1 cellular context compared by ENCODE assay signal in the genomic region with DNA sequence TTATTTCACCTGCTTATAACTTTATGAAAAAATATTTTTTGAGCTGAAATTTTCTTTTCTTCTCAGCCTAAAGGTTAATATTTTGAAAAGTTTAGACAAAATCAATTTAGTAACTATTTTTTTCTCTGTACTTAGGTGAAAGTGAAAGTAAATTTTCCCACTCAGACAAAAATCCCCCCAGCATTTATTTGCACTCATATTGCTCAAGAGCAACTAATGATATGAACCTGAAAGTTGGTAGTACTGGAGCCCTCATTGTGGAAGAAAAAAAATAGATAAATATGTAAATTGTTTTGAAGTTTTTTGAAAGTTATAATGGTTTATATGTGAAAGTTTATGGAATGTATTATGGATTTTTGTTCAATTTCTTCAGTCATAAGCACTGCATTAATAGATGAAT.
TF ChIP-seq lines count a peak whose summit lies in the region.

No MANE protein-coding gene starts in this region.

TF ChIP-seq in SK-N-SH, 30 proteins besides CTCF, POLR2A, EP300 and RAD21 (continued from another document):
- TF ChIP-seq, protein P1, sequence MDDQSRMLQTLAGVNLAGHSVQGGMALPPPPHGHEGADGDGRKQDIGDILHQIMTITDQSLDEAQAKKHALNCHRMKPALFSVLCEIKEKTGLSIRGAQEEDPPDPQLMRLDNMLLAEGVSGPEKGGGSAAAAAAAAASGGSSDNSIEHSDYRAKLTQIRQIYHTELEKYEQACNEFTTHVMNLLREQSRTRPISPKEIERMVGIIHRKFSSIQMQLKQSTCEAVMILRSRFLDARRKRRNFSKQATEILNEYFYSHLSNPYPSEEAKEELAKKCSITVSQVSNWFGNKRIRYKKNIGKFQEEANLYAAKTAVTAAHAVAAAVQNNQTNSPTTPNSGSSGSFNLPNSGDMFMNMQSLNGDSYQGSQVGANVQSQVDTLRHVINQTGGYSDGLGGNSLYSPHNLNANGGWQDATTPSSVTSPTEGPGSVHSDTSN (IDR thresholded peaks at IDR 0.05), result no peak
- no peak for TF ChIP-seq FOXJ3 (CRISPR knock-in tag; IDR thresholded peaks at IDR 0.05)
TF ChIP-seq in SK-N-SH: peak in this region for 0.
